23 cellular contexts compared by ENCODE assay signal in the genomic region with DNA sequence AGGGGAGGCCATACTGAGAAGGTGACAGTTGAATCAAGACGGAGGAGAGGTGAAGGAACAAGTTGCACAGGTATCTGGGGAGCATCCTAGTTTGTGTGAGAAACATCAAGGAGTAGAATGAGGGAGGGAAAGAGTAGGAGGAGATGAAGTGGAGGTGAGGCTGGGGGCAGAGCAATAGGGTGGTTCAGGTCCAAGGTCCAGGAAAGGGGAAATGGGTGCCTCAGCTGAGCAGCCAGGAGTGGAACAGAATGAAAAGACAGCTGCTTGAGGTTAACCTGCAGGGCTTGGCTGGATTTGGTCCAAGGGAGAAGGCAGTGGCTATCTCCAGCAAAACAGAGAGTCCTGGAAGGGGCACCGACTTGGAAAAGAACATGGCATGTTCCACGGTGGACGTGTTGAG. TPM values are rescaled to one million over a fixed set of nuclear protein-coding genes. Genes with fewer than 3 reads are reported as not detected.
"Had no signal": no experiment of that assay in that cellular context is flagged by ENCODE, and none has a peak within 500 bp of the region (broad histone marks: within the 10 kb centered on the region; RNA-seq: fewer than 3 reads in every experiment).

No MANE protein-coding gene starts in this region.

- H3K9me3 Mint-ChIP-seq: activated T-cell treated with anti-CD3 and anti-CD28 coated beads, Interleukin-2, amount 50 U/mL, for 4 hours; activated T-helper 2 cell treated with anti-CD3 and anti-CD28 coated beads, Interferon-gamma antibody, Interleukin-2, Interleukin-4, amounts not matched to agents 10 μg/mL and 5 μg/mL and 100 μg/mL, durations not matched to agents 14 hours and 24 hours and 36 hours; nephron had no signal

- H3K36me3 ChIP-seq: adrenal gland, ascending aorta, brain microvascular endothelial cell, neutrophil, ovary, prostate gland, vagina had no signal

- H3K4me1 ChIP-seq: prostate gland had no signal

- H3K27ac ChIP-seq: adrenal gland, ascending aorta, brain microvascular endothelial cell, neutrophil, ovary, prostate gland, vagina had no signal

- H3K4me3 ChIP-seq: adrenal gland, ascending aorta, ovary, prostate gland, vagina had no signal

- H3K4me3 Mint-ChIP-seq: activated naive CD8-positive, alpha-beta T cell; activated T-cell treated with anti-CD3 and anti-CD28 coated beads, Interleukin-2, amount 50 U/mL, for 4 hours; nephron had no signal

- H3K27me3 ChIP-seq: adrenal gland, ascending aorta, brain microvascular endothelial cell, ovary, vagina had no signal

- ATAC-seq: activated T-cell treated with anti-CD3 and anti-CD28 coated beads, Interleukin-2, amount 50 U/mL, for 4 hours; esophagus mucosa had no signal

- DNase-seq: activated CD4-positive, alpha-beta T cell treated with anti-CD3 and anti-CD28 coated beads for 4 hours; activated CD4-positive, alpha-beta T cell treated with anti-CD3 and anti-CD28 coated beads, Interleukin-2, amount 50 U/mL, for 48 hours; activated CD4-positive, CD25-positive, alpha-beta regulatory T cell; activated CD8-positive, alpha-beta memory T cell treated with anti-CD3 and anti-CD28 coated beads, Interleukin-2, amount 50 U/mL, for 48 hours; activated naive CD4-positive, alpha-beta T cell; activated T-cell treated with anti-CD3 and anti-CD28 coated beads, Interleukin-2, amount 50 U/mL, for 4 hours; adrenal gland; brain microvascular endothelial cell; caudate nucleus; effector memory CD4-positive, alpha-beta T cell; hypothalamus; ovary; stimulated activated CD4-positive, alpha-beta T cell treated with anti-CD3 and anti-CD28 coated beads, Interleukin-4, amount 100 ng/mL, for 4 hours; trophoblast cell had no signal

- H3K27ac Mint-ChIP-seq: activated naive CD8-positive, alpha-beta T cell; activated T-helper 2 cell treated with anti-CD3 and anti-CD28 coated beads, Interferon-gamma antibody, Interleukin-2, Interleukin-4, amounts not matched to agents 10 μg/mL and 5 μg/mL and 100 μg/mL, durations not matched to agents 14 hours and 24 hours and 36 hours; nephron had no signal

- FAIRE-seq: frontal cortex had no signal

- H3K9me3 ChIP-seq: adrenal gland, ascending aorta, neutrophil, ovary, prostate gland, vagina had no signal

RNA-seq across cellular contexts. Expression of a gene that starts 5.3 kb away (rescaled TPM):
- total RNA-seq: activated T-helper 2 cell treated with anti-CD3 and anti-CD28 coated beads, Interferon-gamma antibody, Interleukin-2, Interleukin-4, amounts not matched to agents 10 μg/mL and 5 μg/mL and 100 μg/mL, durations not matched to agents 14 hours and 24 hours and 36 hours had no signal
